ENCODE assay signal across 14 cellular contexts in genomic region chr1:177650947-177651346, GRCh38.
A peak's percentile ranks its signal among the peaks of the same experiment; 100 is the strongest.
DNase-seq lines count a peak whose midpoint lies in the region; ATAC-seq and TF ChIP-seq lines count a peak whose summit lies in the region.
"Had no signal": no experiment of that assay in that cellular context is flagged by ENCODE, and none has a peak within 500 bp of the region (broad histone marks: within the 10 kb centered on the region; RNA-seq: fewer than 3 reads in every experiment).

No MANE protein-coding gene starts in this region.

- H3K4me1 ChIP-seq in mucosa of descending colon (ENCODE audit: low read depth) (no peaks in the 10 kb centered on the region), Peyer's patch (no peaks in the 10 kb centered on the region)
- H3K4me1 ChIP-seq: gastroesophageal sphincter had no signal

- H3K9me3 ChIP-seq in mucosa of descending colon (no peaks in the 10 kb centered on the region), Peyer's patch (no peaks in the 10 kb centered on the region)
- H3K9me3 ChIP-seq: neutrophil had no signal

- intact Hi-C loops in mucosa of descending colon (cut with DNase I, micrococcal nuclease), result no loop called here

- no peaks in the 10 kb centered on the region for H3K36me3 ChIP-seq in mucosa of descending colon (ENCODE audit: low read depth)
- no peaks in the 10 kb centered on the region for H3K36me3 ChIP-seq in Peyer's patch
- H3K36me3 ChIP-seq: gastroesophageal sphincter, neutrophil had no signal

- no peak overlapping the region for H3K27ac ChIP-seq in Peyer's patch
- H3K27ac ChIP-seq: gastroesophageal sphincter, neutrophil had no signal

- H3K27me3 ChIP-seq in Peyer's patch, result no peaks in the 10 kb centered on the region
- H3K27me3 ChIP-seq: gastroesophageal sphincter, neutrophil had no signal

- ATAC-seq in GM19452 (IDR thresholded peaks at IDR 0.05; ENCODE audit: unreplicated experiment), result peak; percentile 49
- peak; percentile 53 for ATAC-seq in mucosa of descending colon
- ATAC-seq: gastroesophageal sphincter, K562 had no signal

- DNase-seq in COLO668 (lab: John Stamatoyannopoulos, UW; ENCODE audit: unreplicated experiment) (peak; percentile 81), glomerular visceral epithelial cell (ENCODE audit: extremely low spot score) (peak; percentile 28), mucosa of descending colon (no peak), Peyer's patch (no peak), SW480 (ENCODE audit: low spot score) (no peak), iPS-NIHi7 (ENCODE audit: extremely low spot score) (no peak), 8988T (no peak)
- DNase-seq: activated CD4-positive, alpha-beta T cell treated with anti-CD3 and anti-CD28 coated beads, Interleukin-2, amount 10 ng/mL, durations not matched to agents 7 days and 5 days; NCI-H2107; stimulated activated CD4-positive, alpha-beta T cell treated with anti-CD3 and anti-CD28 coated beads, Interleukin-2, amount 100 ng/mL, for 48 hours had no signal

- TF ChIP-seq POLR2A in Peyer's patch (IDR thresholded peaks at IDR 0.05), result no peak

- TF ChIP-seq CTCF in mucosa of descending colon (IDR thresholded peaks at IDR 0.05), result no peak
- no peak for TF ChIP-seq CTCF in Peyer's patch (IDR thresholded peaks at IDR 0.05)

- no peak overlapping the region for H3K4me3 ChIP-seq in mucosa of descending colon
- H3K4me3 ChIP-seq in Peyer's patch, result no peak overlapping the region
- H3K4me3 ChIP-seq: gastroesophageal sphincter, K562 had no signal

Comparison
In these comparisons a context has a peak if more than half of its experiments do, and no peak if none do; other contexts are left out.
1. DNase-seq: peak in COLO668 (single experiment) and glomerular visceral epithelial cell (single experiment); none in mucosa of descending colon (0 of 3), Peyer's patch (0 of 3), SW480 (single experiment), iPS-NIHi7 (single experiment) and 8988T (single experiment).